Comparison of ENCODE assay signal across 1 cellular context in the genomic region with DNA sequence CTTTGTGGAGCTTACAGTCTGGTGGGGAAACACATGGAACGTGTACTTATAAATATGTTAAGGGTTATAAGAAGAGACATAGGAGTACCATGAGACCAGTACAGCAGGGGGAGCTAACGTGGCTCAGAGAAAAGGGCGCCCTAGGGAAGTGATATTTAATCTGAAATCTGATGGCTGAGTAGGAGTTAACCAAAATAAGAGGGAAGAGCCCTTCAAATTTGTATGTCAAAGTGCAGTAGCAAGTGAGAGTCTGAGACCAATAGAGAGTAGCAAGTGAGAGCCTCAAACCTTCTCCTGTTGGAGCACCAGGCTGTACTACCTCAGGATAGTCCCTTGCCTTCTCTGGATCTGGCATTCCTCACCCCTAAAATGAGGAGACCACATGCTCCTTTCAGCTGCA.
TF ChIP-seq lines count a peak whose summit lies in the region.

No MANE protein-coding gene starts in this region.

TF ChIP-seq in IMR-90, 13 proteins besides CTCF, POLR2A, EP300 and RAD21 (continued from another document):
- TF ChIP-seq, protein P1, sequence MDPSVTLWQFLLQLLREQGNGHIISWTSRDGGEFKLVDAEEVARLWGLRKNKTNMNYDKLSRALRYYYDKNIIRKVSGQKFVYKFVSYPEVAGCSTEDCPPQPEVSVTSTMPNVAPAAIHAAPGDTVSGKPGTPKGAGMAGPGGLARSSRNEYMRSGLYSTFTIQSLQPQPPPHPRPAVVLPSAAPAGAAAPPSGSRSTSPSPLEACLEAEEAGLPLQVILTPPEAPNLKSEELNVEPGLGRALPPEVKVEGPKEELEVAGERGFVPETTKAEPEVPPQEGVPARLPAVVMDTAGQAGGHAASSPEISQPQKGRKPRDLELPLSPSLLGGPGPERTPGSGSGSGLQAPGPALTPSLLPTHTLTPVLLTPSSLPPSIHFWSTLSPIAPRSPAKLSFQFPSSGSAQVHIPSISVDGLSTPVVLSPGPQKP (IDR thresholded peaks at IDR 0.05; ENCODE audit: borderline replicate concordance, low read depth, low read length) = no peak
